2 cellular contexts compared by ENCODE assay signal in genomic region chr22:42887523-42888507, GRCh38.
A peak's percentile ranks its signal among the peaks of the same experiment; 100 is the strongest.
TF ChIP-seq lines count a peak whose summit lies in the region.

No MANE protein-coding gene starts in this region.

TF ChIP-seq in liver, 16 proteins besides CTCF, POLR2A, EP300 and RAD21 (continued from another document):
- TF ChIP-seq, protein P1, sequence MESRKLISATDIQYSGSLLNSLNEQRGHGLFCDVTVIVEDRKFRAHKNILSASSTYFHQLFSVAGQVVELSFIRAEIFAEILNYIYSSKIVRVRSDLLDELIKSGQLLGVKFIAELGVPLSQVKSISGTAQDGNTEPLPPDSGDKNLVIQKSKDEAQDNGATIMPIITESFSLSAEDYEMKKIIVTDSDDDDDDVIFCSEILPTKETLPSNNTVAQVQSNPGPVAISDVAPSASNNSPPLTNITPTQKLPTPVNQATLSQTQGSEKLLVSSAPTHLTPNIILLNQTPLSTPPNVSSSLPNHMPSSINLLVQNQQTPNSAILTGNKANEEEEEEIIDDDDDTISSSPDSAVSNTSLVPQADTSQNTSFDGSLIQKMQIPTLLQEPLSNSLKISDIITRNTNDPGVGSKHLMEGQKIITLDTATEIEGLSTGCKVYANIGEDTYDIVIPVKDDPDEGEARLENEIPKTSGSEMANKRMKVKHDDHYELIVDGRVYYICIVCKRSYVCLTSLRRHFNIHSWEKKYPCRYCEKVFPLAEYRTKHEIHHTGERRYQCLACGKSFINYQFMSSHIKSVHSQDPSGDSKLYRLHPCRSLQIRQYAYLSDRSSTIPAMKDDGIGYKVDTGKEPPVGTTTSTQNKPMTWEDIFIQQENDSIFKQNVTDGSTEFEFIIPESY (IDR thresholded peaks at IDR 0.05), result no peak
- TF ChIP-seq HNF4A (conservative IDR thresholded peaks at IDR 0.05), result peak; percentile 39 to 66
- TF ChIP-seq REST (IDR thresholded peaks at IDR 0.05), result peak; percentile 46
- TF ChIP-seq ATF3 (IDR thresholded peaks at IDR 0.05), result no peak
- TF ChIP-seq, protein P2, sequence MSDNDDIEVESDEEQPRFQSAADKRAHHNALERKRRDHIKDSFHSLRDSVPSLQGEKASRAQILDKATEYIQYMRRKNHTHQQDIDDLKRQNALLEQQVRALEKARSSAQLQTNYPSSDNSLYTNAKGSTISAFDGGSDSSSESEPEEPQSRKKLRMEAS (IDR thresholded peaks at IDR 0.05), result peak; percentile 63
- peak in 1 of 2 donors; percentile 79 for TF ChIP-seq JUND (IDR thresholded peaks at IDR 0.05)
- peak in 1 of 2 donors; percentile 31 for TF ChIP-seq GABPA (IDR thresholded peaks at IDR 0.05 in 1 of 2, conservative IDR thresholded peaks at IDR 0.05 in 1 of 2)
- peak in 1 of 2 donors; percentile 22 for TF ChIP-seq EGR1 (IDR thresholded peaks at IDR 0.05; ENCODE audit: low read depth in 2 of 2)
- peak; percentile 91 for TF ChIP-seq YY1 (IDR thresholded peaks at IDR 0.05)

TF ChIP-seq in HepG2, 621 proteins besides CTCF, POLR2A, EP300 and RAD21 (continued from another document):
- TF ChIP-seq, protein P3, sequence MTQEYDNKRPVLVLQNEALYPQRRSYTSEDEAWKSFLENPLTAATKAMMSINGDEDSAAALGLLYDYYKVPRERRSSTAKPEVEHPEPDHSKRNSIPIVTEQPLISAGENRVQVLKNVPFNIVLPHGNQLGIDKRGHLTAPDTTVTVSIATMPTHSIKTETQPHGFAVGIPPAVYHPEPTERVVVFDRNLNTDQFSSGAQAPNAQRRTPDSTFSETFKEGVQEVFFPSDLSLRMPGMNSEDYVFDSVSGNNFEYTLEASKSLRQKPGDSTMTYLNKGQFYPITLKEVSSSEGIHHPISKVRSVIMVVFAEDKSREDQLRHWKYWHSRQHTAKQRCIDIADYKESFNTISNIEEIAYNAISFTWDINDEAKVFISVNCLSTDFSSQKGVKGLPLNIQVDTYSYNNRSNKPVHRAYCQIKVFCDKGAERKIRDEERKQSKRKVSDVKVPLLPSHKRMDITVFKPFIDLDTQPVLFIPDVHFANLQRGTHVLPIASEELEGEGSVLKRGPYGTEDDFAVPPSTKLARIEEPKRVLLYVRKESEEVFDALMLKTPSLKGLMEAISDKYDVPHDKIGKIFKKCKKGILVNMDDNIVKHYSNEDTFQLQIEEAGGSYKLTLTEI (CRISPR knock-in tag; conservative IDR thresholded peaks at IDR 0.05), result no peak
- TF ChIP-seq ZNF563 (CRISPR knock-in tag; IDR thresholded peaks at IDR 0.05), result no peak
- TF ChIP-seq REPIN1 (CRISPR knock-in tag; IDR thresholded peaks at IDR 0.05; ENCODE audit: borderline replicate concordance, low read depth), result no peak
- no peak for TF ChIP-seq ETV6 (CRISPR knock-in tag; conservative IDR thresholded peaks at IDR 0.05)
- TF ChIP-seq MLLT10 (CRISPR knock-in tag; IDR thresholded peaks at IDR 0.05), result no peak
- TF ChIP-seq ZNF260 (CRISPR knock-in tag; IDR thresholded peaks at IDR 0.05; ENCODE audit: borderline replicate concordance, low read depth), result no peak
- TF ChIP-seq PCBP1 (IDR thresholded peaks at IDR 0.05; ENCODE audit: borderline replicate concordance, low read depth, low read length), result no peak
- no peak for TF ChIP-seq NFKBIZ (CRISPR knock-in tag; IDR thresholded peaks at IDR 0.05)
- no peak for TF ChIP-seq TEAD2 (CRISPR knock-in tag; IDR thresholded peaks at IDR 0.05)
- no peak for TF ChIP-seq ARHGAP35 (CRISPR knock-in tag; IDR thresholded peaks at IDR 0.05; ENCODE audit: borderline replicate concordance)
- TF ChIP-seq PITX1 (CRISPR knock-in tag; IDR thresholded peaks at IDR 0.05), result no peak
- no peak for TF ChIP-seq ZNF883 (CRISPR knock-in tag; IDR thresholded peaks at IDR 0.05; ENCODE audit: not compliant biosample characterization)
- no peak for TF ChIP-seq ZNF124 (CRISPR knock-in tag; IDR thresholded peaks at IDR 0.05)
- TF ChIP-seq ZNF646 (CRISPR knock-in tag; IDR thresholded peaks at IDR 0.05), result no peak
- TF ChIP-seq SSRP1 (CRISPR knock-in tag; IDR thresholded peaks at IDR 0.05), result no peak
- no peak for TF ChIP-seq PAWR (CRISPR knock-in tag; IDR thresholded peaks at IDR 0.05; ENCODE audit: borderline replicate concordance)
- TF ChIP-seq MYNN (CRISPR knock-in tag; IDR thresholded peaks at IDR 0.05; ENCODE audit: low read depth), result no peak
- TF ChIP-seq, protein P4, sequence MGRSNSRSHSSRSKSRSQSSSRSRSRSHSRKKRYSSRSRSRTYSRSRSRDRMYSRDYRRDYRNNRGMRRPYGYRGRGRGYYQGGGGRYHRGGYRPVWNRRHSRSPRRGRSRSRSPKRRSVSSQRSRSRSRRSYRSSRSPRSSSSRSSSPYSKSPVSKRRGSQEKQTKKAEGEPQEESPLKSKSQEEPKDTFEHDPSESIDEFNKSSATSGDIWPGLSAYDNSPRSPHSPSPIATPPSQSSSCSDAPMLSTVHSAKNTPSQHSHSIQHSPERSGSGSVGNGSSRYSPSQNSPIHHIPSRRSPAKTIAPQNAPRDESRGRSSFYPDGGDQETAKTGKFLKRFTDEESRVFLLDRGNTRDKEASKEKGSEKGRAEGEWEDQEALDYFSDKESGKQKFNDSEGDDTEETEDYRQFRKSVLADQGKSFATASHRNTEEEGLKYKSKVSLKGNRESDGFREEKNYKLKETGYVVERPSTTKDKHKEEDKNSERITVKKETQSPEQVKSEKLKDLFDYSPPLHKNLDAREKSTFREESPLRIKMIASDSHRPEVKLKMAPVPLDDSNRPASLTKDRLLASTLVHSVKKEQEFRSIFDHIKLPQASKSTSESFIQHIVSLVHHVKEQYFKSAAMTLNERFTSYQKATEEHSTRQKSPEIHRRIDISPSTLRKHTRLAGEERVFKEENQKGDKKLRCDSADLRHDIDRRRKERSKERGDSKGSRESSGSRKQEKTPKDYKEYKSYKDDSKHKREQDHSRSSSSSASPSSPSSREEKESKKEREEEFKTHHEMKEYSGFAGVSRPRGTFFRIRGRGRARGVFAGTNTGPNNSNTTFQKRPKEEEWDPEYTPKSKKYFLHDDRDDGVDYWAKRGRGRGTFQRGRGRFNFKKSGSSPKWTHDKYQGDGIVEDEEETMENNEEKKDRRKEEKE (IDR thresholded peaks at IDR 0.05), result no peak
- no peak for TF ChIP-seq RELA (CRISPR knock-in tag; IDR thresholded peaks at IDR 0.05)
